ENCODE assay signal across 1 cellular context in the genomic region with DNA sequence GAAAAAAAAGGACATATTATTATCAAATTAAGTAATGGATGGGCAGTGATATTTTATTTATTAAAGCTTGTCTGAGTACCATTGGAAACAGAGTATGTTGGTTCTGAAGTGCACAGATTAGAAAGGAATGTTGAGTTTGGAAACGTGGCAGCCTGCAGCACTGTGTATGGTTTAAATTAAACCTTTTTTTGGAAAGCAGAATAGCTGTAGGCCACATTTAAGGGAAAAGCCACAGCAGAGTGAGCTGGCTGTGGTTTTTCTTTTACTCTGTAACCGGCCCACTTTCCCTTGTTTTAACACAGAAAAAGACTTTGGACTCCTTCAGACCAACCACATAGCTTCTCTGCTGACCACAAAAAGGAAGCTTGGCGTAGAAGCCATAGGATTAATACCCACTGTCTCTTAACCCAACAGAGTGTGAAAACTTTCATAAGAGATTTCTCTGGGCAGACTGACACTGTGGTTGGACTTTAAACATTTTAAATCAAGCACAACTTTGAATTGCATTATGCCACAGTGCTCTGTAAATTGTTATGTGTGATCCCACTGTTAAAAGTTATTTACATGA.
TF ChIP-seq lines count a peak whose summit lies in the region.

No MANE protein-coding gene starts in this region.

TF ChIP-seq in HepG2, 621 proteins besides CTCF, POLR2A, EP300 and RAD21 (continued from another document):
- TF ChIP-seq, protein P1, sequence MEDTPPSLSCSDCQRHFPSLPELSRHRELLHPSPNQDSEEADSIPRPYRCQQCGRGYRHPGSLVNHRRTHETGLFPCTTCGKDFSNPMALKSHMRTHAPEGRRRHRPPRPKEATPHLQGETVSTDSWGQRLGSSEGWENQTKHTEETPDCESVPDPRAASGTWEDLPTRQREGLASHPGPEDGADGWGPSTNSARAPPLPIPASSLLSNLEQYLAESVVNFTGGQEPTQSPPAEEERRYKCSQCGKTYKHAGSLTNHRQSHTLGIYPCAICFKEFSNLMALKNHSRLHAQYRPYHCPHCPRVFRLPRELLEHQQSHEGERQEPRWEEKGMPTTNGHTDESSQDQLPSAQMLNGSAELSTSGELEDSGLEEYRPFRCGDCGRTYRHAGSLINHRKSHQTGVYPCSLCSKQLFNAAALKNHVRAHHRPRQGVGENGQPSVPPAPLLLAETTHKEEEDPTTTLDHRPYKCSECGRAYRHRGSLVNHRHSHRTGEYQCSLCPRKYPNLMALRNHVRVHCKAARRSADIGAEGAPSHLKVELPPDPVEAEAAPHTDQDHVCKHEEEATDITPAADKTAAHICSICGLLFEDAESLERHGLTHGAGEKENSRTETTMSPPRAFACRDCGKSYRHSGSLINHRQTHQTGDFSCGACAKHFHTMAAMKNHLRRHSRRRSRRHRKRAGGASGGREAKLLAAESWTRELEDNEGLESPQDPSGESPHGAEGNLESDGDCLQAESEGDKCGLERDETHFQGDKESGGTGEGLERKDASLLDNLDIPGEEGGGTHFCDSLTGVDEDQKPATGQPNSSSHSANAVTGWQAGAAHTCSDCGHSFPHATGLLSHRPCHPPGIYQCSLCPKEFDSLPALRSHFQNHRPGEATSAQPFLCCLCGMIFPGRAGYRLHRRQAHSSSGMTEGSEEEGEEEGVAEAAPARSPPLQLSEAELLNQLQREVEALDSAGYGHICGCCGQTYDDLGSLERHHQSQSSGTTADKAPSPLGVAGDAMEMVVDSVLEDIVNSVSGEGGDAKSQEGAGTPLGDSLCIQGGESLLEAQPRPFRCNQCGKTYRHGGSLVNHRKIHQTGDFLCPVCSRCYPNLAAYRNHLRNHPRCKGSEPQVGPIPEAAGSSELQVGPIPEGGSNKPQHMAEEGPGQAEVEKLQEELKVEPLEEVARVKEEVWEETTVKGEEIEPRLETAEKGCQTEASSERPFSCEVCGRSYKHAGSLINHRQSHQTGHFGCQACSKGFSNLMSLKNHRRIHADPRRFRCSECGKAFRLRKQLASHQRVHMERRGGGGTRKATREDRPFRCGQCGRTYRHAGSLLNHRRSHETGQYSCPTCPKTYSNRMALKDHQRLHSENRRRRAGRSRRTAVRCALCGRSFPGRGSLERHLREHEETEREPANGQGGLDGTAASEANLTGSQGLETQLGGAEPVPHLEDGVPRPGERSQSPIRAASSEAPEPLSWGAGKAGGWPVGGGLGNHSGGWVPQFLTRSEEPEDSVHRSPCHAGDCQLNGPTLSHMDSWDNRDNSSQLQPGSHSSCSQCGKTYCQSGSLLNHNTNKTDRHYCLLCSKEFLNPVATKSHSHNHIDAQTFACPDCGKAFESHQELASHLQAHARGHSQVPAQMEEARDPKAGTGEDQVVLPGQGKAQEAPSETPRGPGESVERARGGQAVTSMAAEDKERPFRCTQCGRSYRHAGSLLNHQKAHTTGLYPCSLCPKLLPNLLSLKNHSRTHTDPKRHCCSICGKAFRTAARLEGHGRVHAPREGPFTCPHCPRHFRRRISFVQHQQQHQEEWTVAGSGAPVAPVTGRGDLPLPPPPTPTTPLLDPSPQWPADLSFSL (CRISPR knock-in tag; IDR thresholded peaks at IDR 0.05): no peak
- TF ChIP-seq, protein P2, sequence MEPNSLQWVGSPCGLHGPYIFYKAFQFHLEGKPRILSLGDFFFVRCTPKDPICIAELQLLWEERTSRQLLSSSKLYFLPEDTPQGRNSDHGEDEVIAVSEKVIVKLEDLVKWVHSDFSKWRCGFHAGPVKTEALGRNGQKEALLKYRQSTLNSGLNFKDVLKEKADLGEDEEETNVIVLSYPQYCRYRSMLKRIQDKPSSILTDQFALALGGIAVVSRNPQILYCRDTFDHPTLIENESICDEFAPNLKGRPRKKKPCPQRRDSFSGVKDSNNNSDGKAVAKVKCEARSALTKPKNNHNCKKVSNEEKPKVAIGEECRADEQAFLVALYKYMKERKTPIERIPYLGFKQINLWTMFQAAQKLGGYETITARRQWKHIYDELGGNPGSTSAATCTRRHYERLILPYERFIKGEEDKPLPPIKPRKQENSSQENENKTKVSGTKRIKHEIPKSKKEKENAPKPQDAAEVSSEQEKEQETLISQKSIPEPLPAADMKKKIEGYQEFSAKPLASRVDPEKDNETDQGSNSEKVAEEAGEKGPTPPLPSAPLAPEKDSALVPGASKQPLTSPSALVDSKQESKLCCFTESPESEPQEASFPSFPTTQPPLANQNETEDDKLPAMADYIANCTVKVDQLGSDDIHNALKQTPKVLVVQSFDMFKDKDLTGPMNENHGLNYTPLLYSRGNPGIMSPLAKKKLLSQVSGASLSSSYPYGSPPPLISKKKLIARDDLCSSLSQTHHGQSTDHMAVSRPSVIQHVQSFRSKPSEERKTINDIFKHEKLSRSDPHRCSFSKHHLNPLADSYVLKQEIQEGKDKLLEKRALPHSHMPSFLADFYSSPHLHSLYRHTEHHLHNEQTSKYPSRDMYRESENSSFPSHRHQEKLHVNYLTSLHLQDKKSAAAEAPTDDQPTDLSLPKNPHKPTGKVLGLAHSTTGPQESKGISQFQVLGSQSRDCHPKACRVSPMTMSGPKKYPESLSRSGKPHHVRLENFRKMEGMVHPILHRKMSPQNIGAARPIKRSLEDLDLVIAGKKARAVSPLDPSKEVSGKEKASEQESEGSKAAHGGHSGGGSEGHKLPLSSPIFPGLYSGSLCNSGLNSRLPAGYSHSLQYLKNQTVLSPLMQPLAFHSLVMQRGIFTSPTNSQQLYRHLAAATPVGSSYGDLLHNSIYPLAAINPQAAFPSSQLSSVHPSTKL (CRISPR knock-in tag; IDR thresholded peaks at IDR 0.05): peak; percentile 74
- no peak for TF ChIP-seq RBFOX2 (IDR thresholded peaks at IDR 0.05; ENCODE audit: low read depth, low read length)
- TF ChIP-seq HOXD1 (CRISPR knock-in tag; IDR thresholded peaks at IDR 0.05): no peak
- no peak for TF ChIP-seq NR2F2 (IDR thresholded peaks at IDR 0.05; ENCODE audit: borderline replicate concordance, low read depth)
- TF ChIP-seq REXO4 (CRISPR knock-in tag; IDR thresholded peaks at IDR 0.05; ENCODE audit: borderline replicate concordance): no peak
- TF ChIP-seq, protein P3, sequence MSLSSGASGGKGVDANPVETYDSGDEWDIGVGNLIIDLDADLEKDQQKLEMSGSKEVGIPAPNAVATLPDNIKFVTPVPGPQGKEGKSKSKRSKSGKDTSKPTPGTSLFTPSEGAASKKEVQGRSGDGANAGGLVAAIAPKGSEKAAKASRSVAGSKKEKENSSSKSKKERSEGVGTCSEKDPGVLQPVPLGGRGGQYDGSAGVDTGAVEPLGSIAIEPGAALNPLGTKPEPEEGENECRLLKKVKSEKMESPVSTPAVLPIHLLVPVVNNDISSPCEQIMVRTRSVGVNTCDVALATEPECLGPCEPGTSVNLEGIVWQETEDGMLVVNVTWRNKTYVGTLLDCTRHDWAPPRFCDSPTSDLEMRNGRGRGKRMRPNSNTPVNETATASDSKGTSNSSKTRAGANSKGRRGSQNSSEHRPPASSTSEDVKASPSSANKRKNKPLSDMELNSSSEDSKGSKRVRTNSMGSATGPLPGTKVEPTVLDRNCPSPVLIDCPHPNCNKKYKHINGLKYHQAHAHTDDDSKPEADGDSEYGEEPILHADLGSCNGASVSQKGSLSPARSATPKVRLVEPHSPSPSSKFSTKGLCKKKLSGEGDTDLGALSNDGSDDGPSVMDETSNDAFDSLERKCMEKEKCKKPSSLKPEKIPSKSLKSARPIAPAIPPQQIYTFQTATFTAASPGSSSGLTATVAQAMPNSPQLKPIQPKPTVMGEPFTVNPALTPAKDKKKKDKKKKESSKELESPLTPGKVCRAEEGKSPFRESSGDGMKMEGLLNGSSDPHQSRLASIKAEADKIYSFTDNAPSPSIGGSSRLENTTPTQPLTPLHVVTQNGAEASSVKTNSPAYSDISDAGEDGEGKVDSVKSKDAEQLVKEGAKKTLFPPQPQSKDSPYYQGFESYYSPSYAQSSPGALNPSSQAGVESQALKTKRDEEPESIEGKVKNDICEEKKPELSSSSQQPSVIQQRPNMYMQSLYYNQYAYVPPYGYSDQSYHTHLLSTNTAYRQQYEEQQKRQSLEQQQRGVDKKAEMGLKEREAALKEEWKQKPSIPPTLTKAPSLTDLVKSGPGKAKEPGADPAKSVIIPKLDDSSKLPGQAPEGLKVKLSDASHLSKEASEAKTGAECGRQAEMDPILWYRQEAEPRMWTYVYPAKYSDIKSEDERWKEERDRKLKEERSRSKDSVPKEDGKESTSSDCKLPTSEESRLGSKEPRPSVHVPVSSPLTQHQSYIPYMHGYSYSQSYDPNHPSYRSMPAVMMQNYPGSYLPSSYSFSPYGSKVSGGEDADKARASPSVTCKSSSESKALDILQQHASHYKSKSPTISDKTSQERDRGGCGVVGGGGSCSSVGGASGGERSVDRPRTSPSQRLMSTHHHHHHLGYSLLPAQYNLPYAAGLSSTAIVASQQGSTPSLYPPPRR (CRISPR knock-in tag; IDR thresholded peaks at IDR 0.05; ENCODE audit: borderline replicate concordance): no peak
- TF ChIP-seq, protein P4, sequence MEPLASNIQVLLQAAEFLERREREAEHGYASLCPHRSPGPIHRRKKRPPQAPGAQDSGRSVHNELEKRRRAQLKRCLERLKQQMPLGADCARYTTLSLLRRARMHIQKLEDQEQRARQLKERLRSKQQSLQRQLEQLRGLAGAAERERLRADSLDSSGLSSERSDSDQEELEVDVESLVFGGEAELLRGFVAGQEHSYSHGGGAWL (CRISPR knock-in tag; IDR thresholded peaks at IDR 0.05): no peak
- TF ChIP-seq ZNF501 (CRISPR knock-in tag; IDR thresholded peaks at IDR 0.05): no peak
- TF ChIP-seq CREM (IDR thresholded peaks at IDR 0.05): no peak
- no peak for TF ChIP-seq CREM (CRISPR knock-in tag; IDR thresholded peaks at IDR 0.05)
- TF ChIP-seq, protein P5, sequence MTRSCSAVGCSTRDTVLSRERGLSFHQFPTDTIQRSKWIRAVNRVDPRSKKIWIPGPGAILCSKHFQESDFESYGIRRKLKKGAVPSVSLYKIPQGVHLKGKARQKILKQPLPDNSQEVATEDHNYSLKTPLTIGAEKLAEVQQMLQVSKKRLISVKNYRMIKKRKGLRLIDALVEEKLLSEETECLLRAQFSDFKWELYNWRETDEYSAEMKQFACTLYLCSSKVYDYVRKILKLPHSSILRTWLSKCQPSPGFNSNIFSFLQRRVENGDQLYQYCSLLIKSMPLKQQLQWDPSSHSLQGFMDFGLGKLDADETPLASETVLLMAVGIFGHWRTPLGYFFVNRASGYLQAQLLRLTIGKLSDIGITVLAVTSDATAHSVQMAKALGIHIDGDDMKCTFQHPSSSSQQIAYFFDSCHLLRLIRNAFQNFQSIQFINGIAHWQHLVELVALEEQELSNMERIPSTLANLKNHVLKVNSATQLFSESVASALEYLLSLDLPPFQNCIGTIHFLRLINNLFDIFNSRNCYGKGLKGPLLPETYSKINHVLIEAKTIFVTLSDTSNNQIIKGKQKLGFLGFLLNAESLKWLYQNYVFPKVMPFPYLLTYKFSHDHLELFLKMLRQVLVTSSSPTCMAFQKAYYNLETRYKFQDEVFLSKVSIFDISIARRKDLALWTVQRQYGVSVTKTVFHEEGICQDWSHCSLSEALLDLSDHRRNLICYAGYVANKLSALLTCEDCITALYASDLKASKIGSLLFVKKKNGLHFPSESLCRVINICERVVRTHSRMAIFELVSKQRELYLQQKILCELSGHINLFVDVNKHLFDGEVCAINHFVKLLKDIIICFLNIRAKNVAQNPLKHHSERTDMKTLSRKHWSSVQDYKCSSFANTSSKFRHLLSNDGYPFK (CRISPR knock-in tag; IDR thresholded peaks at IDR 0.05; ENCODE audit: borderline replicate concordance): no peak
- TF ChIP-seq ZFP37 (CRISPR knock-in tag; IDR thresholded peaks at IDR 0.05; ENCODE audit: borderline replicate concordance): no peak
TF ChIP-seq in HepG2: peak in this region for 49.
